Comparison of ENCODE assay signal across 10 cellular contexts in the genomic region with DNA sequence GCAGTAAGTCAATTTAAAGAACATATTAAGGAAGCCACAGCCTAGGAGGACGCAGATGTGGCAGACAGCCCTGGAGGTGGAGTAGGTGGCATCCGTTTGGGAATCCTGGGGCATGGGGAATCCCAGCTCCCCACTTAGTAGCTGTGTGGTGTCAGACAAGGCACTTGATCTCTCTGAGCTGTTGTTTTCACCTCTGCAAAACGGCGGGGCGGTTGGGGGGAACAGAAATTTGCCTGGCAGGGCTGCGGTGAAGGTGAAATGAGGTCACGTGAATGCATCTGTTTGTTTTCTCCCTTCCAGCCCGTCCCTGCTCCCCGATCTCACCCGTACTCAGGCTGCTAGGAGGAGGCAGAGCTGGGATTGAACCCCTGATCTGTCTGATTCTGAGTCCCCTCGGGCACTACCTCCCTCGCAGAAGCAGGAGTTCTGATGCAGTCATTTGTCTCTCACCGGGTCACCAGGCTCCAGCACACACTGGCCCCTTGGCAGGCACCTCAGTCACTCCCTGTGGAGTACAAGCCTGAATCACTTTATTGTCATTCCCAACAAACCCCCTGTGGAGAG.
DNase-seq lines count a peak whose midpoint lies in the region; ATAC-seq lines count a peak whose summit lies in the region.
"Had no signal": no experiment of that assay in that cellular context is flagged by ENCODE, and none has a peak within 500 bp of the region (broad histone marks: within the 10 kb centered on the region; RNA-seq: fewer than 3 reads in every experiment).

No MANE protein-coding gene starts in this region.

- H3K36me3 Mint-ChIP-seq in central memory CD8-positive, alpha-beta T cell (ENCODE audit: insufficient read depth) = peaks cover 37% of the 10 kb centered on the region

- peaks cover 9% of the 10 kb centered on the region for H3K4me1 ChIP-seq in HUES48 (ENCODE audit: control insufficient read depth, insufficient read depth, low read length)

- ATAC-seq in central memory CD8-positive, alpha-beta T cell (replicated peaks; ENCODE audit: extremely low read depth, poor library complexity, severe bottlenecking) = peak; percentile 54
- ATAC-seq in HG02571 (IDR thresholded peaks at IDR 0.05; ENCODE audit: unreplicated experiment) = no peak
- ATAC-seq: upper lobe of right lung had no signal

- no peaks in the 10 kb centered on the region for H3K9me3 ChIP-seq in HUES48 (ENCODE audit: control insufficient read depth, insufficient read depth, low read length)
- H3K9me3 ChIP-seq: sigmoid colon, upper lobe of right lung had no signal

- H3K9me3 Mint-ChIP-seq in central memory CD8-positive, alpha-beta T cell = no peaks in the 10 kb centered on the region

- no peaks in the 10 kb centered on the region for H3K27me3 Mint-ChIP-seq in central memory CD8-positive, alpha-beta T cell

- no peak overlapping the region for H3K4me3 ChIP-seq in HUES48 (ENCODE audit: low read depth, low read length)
- H3K4me3 ChIP-seq: sigmoid colon, upper lobe of right lung had no signal

- H3K27ac Mint-ChIP-seq in central memory CD8-positive, alpha-beta T cell (ENCODE audit: low read depth) = peak overlapping the region; percentile 93

- H3K4me1 Mint-ChIP-seq in central memory CD8-positive, alpha-beta T cell = peaks cover 72% of the 10 kb centered on the region

- H3K36me3 ChIP-seq in HUES48 (ENCODE audit: control insufficient read depth, insufficient read depth, low read length) = no peaks in the 10 kb centered on the region
- H3K36me3 ChIP-seq: sigmoid colon, upper lobe of right lung had no signal

- peak overlapping the region; percentile 92 for H3K4me3 Mint-ChIP-seq in central memory CD8-positive, alpha-beta T cell

- H3K27ac ChIP-seq in HUES48 (ENCODE audit: low read depth, low read length) = peak overlapping the region; percentile 14
- H3K27ac ChIP-seq: sigmoid colon, upper lobe of right lung had no signal

- peak; percentile 70 for DNase-seq in activated CD4-positive, alpha-beta T cell treated with anti-CD3 and anti-CD28 coated beads, Interleukin-2, amount 50 U/mL, for 1 hour
- DNase-seq in central memory CD8-positive, alpha-beta T cell (ENCODE audit: low spot score in 2 of 2) = peak; percentile 55 to 80
- DNase-seq in stimulated activated naive CD4-positive, alpha-beta T cell (lab: John Stamatoyannopoulos, UW) = peak; percentile 44 to 75 (median 58)
- DNase-seq in GOT3 (lab: John Stamatoyannopoulos, UW) (no peak), putamen (ENCODE audit: low spot score) (no peak)
- DNase-seq: NCI-H774, sigmoid colon, upper lobe of right lung had no signal

- H3K27me3 ChIP-seq in HUES48 (ENCODE audit: control insufficient read depth, insufficient read depth, low read length) = no peaks in the 10 kb centered on the region
- H3K27me3 ChIP-seq: sigmoid colon, upper lobe of right lung had no signal

- no peak overlapping the region for H3K9ac ChIP-seq in HUES48 (ENCODE audit: low read depth, low read length)

Comparison
In these comparisons a context has a peak if more than half of its experiments do, and no peak if none do; other contexts are left out.
1. DNase-seq: peak in activated CD4-positive, alpha-beta T cell treated with anti-CD3 and anti-CD28 coated beads, Interleukin-2, amount 50 U/mL, for 1 hour (single experiment), central memory CD8-positive, alpha-beta T cell (2 of 2) and stimulated activated naive CD4-positive, alpha-beta T cell (6 of 6); none in GOT3 (single experiment) and putamen (single experiment).